8 cellular contexts compared by ENCODE assay signal in genomic region chr17:35345926-35346771, GRCh38. TPM values are rescaled to one million over a fixed set of nuclear protein-coding genes. Genes with fewer than 3 reads are reported as not detected.
DNase-seq lines count a peak whose midpoint lies in the region; ATAC-seq and TF ChIP-seq lines count a peak whose summit lies in the region.

No MANE protein-coding gene starts in this region.

- TF ChIP-seq CTCF in Peyer's patch (IDR thresholded peaks at IDR 0.05) (no peak), body of pancreas (IDR thresholded peaks at IDR 0.05) (peak in 1 of 7 experiments; percentile 4)

- H3K27ac ChIP-seq in Peyer's patch (peak overlapping the region; percentile 65 to 76 (median 72)), body of pancreas (peak overlapping the region in 2 of 4 donors; percentile 56 to 65)

- no peaks in the 10 kb centered on the region for H3K9me3 ChIP-seq in Peyer's patch
- H3K9me3 ChIP-seq in body of pancreas, result no peaks in the 10 kb centered on the region
- no peaks in the 10 kb centered on the region for H3K9me3 ChIP-seq in iPS-15b (ENCODE audit: control insufficient read depth, insufficient read depth, low read length)

- ATAC-seq in body of pancreas (peak; percentile 67), sciatic nerve (peak; percentile 94), GM18858 (IDR thresholded peaks at IDR 0.05; ENCODE audit: unreplicated experiment) (no peak)

- H3K4me3 ChIP-seq in Peyer's patch (peak overlapping the region; percentile 42 to 47 (median 47)), body of pancreas (peak overlapping the region in 1 of 2 donors; percentile 18), iPS-15b (ENCODE audit: low read depth, low read length) (peak overlapping the region; percentile 64)

- H3K36me3 ChIP-seq in Peyer's patch (no peaks in the 10 kb centered on the region), body of pancreas (replicated peaks in 1 of 2; ENCODE audit: insufficient read depth in 1 of 2, low read depth in 2 of 2) (no peaks in the 10 kb centered on the region), iPS-15b (ENCODE audit: control insufficient read depth, insufficient read depth, low read length) (no peaks in the 10 kb centered on the region)

- H3K4me1 ChIP-seq in Peyer's patch (peaks cover 0 to 15% (median 6%) of the 10 kb centered on the region in 4 donors), body of pancreas (peaks cover 15% of the 10 kb centered on the region), iPS-15b (ENCODE audit: control insufficient read depth, insufficient read depth, low read length) (no peaks in the 10 kb centered on the region)

- no peaks in the 10 kb centered on the region for H3K27me3 ChIP-seq in Peyer's patch
- H3K27me3 ChIP-seq in body of pancreas, result peaks cover 0 to 9% of the 10 kb centered on the region in 2 donors
- H3K27me3 ChIP-seq in iPS-15b (ENCODE audit: control insufficient read depth, insufficient read depth, low read length), result peaks cover 69% of the 10 kb centered on the region

- H3K9ac ChIP-seq in iPS-15b (ENCODE audit: low read depth, low read length), result no peak overlapping the region

- TF ChIP-seq POLR2A in Peyer's patch (IDR thresholded peaks at IDR 0.05), result peak in 1 of 2 donors; percentile 10
- no peak for TF ChIP-seq POLR2A in body of pancreas (IDR thresholded peaks at IDR 0.05)

- intact Hi-C loops in body of pancreas (cut with DNase I), result no loop called here
- intact Hi-C loops in sciatic nerve (cut with DNase I), result no loop called here

- WGBS in body of pancreas, 2 donors, result 2% methylated on average over 37 to 40 of the region's 40 CpGs

- DNase-seq in GF-D8 (lab: John Stamatoyannopoulos, UW), result peak; percentile 68
- peak; percentile 54 to 77 (median 63) for DNase-seq in Peyer's patch
- peak; percentile 23 to 65 (median 35) for DNase-seq in body of pancreas
- peak; percentile 87 for DNase-seq in sciatic nerve (ENCODE audit: low spot score)
- DNase-seq in NCI-H524 treated with DMSO at 0.1 percent for 48 hours (lab: John Stamatoyannopoulos, UW), result no peak
- no peak for DNase-seq in NCI-H2171 (lab: John Stamatoyannopoulos, UW)

RNA-seq across cellular contexts. Expression of gene SLFN11, which starts 27.3 kb away (rescaled TPM):
- 10 to 100 TPM in 1 of 4 donors, 1 to 10 TPM in 3; 3.6 to 73.4 (median 5.6) TPM for total RNA-seq in Peyer's patch
- total RNA-seq in body of pancreas, result 10 to 100 TPM in 1 of 2 donors, 1 to 10 TPM in 1; 9.2 to 16.6 TPM
- total RNA-seq in sciatic nerve, result 107 TPM

Comparison
In these comparisons a context has a peak if more than half of its experiments do, and no peak if none do; other contexts are left out.
1. DNase-seq: peak in GF-D8 (single experiment), Peyer's patch (3 of 3), body of pancreas (4 of 4) and sciatic nerve (single experiment); none in NCI-H524 treated with DMSO at 0.1 percent for 48 hours (single experiment) and NCI-H2171 (single experiment).